17 cellular contexts compared by ENCODE assay signal in the genomic region with DNA sequence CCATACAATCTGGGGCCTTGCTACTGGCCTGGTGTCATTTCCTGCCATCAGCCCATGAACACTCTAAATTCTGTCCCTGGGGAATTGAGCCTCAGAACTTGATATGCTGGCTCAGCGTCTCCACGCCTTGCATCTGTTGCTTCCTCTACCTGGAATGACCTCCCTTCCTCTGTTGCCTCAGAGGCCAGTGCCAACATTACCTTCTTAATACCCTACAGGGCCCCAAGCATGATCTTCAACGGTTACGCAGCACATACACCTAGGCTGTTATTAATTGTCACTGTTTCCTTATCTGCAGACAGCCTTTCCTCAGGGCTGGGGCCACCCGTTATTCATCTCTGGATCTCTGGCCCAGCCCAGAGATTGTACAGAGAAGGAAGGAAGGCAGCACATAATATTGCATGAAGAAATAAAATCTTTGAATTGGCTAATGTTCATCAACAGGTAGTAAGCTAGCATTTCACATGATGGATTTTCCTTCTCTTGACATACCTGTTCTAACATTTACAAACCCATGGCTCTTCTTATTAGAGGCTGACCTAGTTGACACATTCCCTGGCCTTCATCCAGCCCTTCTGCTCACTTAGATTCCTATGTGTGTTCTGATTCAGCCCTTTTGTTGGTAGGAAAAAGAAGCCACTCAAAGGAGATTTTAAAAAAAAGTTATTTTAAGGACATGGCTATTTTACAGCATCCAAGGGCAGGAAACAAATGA. TPM values are rescaled to one million over a fixed set of nuclear protein-coding genes. Genes with fewer than 3 reads are reported as not detected.
DNase-seq lines count a peak whose midpoint lies in the region.
"Had no signal": no experiment of that assay in that cellular context is flagged by ENCODE, and none has a peak within 500 bp of the region (broad histone marks: within the 10 kb centered on the region; RNA-seq: fewer than 3 reads in every experiment).

No MANE protein-coding gene starts in this region.

- peak; percentile 48 for DNase-seq in activated CD4-positive, alpha-beta T cell treated with anti-CD3 and anti-CD28 coated beads, Interleukin-2, amount 10 ng/mL, durations not matched to agents 24 days and 14 days
- no peak for DNase-seq in activated CD4-positive, alpha-beta T cell treated with anti-CD3 and anti-CD28 coated beads, Interleukin-2, amount 50 U/mL, for 1 hour
- peak; percentile 46 for DNase-seq in RPMI8226
- peak; percentile 16 for DNase-seq in epithelial cell of prostate (ENCODE audit: low read depth, low spot score)
- no peak for DNase-seq in activated T-helper 2 cell treated with anti-CD3 and anti-CD28 coated beads, Interferon-gamma antibody, Interleukin-2, Interleukin-4, amounts not matched to agents 10 μg/mL and 5 μg/mL and 100 μg/mL, durations not matched to agents 14 hours and 24 hours and 36 hours (ENCODE audit: low spot score)
- DNase-seq in effector CD8-positive, alpha-beta T cell (lab: John Stamatoyannopoulos, UW) = no peak
- DNase-seq in CD1c-positive myeloid dendritic cell (ENCODE audit: extremely low spot score) = no peak
- no peak for DNase-seq in activated CD4-positive, alpha-beta T cell treated with anti-CD3 and anti-CD28 coated beads, Interleukin-2, amount 50 U/mL, for 4 hours
- DNase-seq: activated CD8-positive, alpha-beta T cell treated with anti-CD3 and anti-CD28 coated beads for 36 hours; activated naive CD4-positive, alpha-beta T cell treated with anti-CD3 and anti-CD28 coated beads for 36 hours; colonic mucosa; DND-41; GOT3; NCI-H1105; psoas muscle; stimulated activated CD4-positive, alpha-beta T cell treated with anti-CD3 and anti-CD28 coated beads, Interleukin-2, amount 100 ng/mL, for 24 hours; T-helper 2 cell had no signal

- no peaks in the 10 kb centered on the region for H3K36me3 Mint-ChIP-seq in activated CD4-positive, alpha-beta T cell treated with anti-CD3 and anti-CD28 coated beads, Interleukin-2, amount 10 ng/mL, durations not matched to agents 24 days and 14 days (ENCODE audit: low read depth)
- no peaks in the 10 kb centered on the region for H3K36me3 Mint-ChIP-seq in activated T-helper 2 cell treated with anti-CD3 and anti-CD28 coated beads, Interferon-gamma antibody, Interleukin-2, Interleukin-4, amounts not matched to agents 10 μg/mL and 5 μg/mL and 100 μg/mL, durations not matched to agents 14 hours and 24 hours and 36 hours (ENCODE audit: low read depth)

- H3K27me3 Mint-ChIP-seq in activated CD4-positive, alpha-beta T cell treated with anti-CD3 and anti-CD28 coated beads, Interleukin-2, amount 10 ng/mL, durations not matched to agents 24 days and 14 days = peaks cover 54% of the 10 kb centered on the region
- peaks cover 67% of the 10 kb centered on the region for H3K27me3 Mint-ChIP-seq in activated T-helper 2 cell treated with anti-CD3 and anti-CD28 coated beads, Interferon-gamma antibody, Interleukin-2, Interleukin-4, amounts not matched to agents 10 μg/mL and 5 μg/mL and 100 μg/mL, durations not matched to agents 14 hours and 24 hours and 36 hours (ENCODE audit: low read depth)

- H3K4me3 Mint-ChIP-seq in activated CD4-positive, alpha-beta T cell treated with anti-CD3 and anti-CD28 coated beads, Interleukin-2, amount 10 ng/mL, durations not matched to agents 24 days and 14 days = no peak overlapping the region
- no peak overlapping the region for H3K4me3 Mint-ChIP-seq in activated T-helper 2 cell treated with anti-CD3 and anti-CD28 coated beads, Interferon-gamma antibody, Interleukin-2, Interleukin-4, amounts not matched to agents 10 μg/mL and 5 μg/mL and 100 μg/mL, durations not matched to agents 14 hours and 24 hours and 36 hours (ENCODE audit: low read depth)
- H3K4me3 Mint-ChIP-seq: activated CD8-positive, alpha-beta T cell treated with anti-CD3 and anti-CD28 coated beads for 36 hours; activated naive CD4-positive, alpha-beta T cell treated with anti-CD3 and anti-CD28 coated beads for 36 hours had no signal

- no peaks in the 10 kb centered on the region for H3K9me3 Mint-ChIP-seq in activated CD4-positive, alpha-beta T cell treated with anti-CD3 and anti-CD28 coated beads, Interleukin-2, amount 10 ng/mL, durations not matched to agents 24 days and 14 days
- H3K9me3 Mint-ChIP-seq in activated T-helper 2 cell treated with anti-CD3 and anti-CD28 coated beads, Interferon-gamma antibody, Interleukin-2, Interleukin-4, amounts not matched to agents 10 μg/mL and 5 μg/mL and 100 μg/mL, durations not matched to agents 14 hours and 24 hours and 36 hours = no peaks in the 10 kb centered on the region
- H3K9me3 Mint-ChIP-seq: activated CD8-positive, alpha-beta T cell treated with anti-CD3 and anti-CD28 coated beads for 36 hours; activated naive CD4-positive, alpha-beta T cell treated with anti-CD3 and anti-CD28 coated beads for 36 hours had no signal

- intact Hi-C loops in activated CD4-positive, alpha-beta T cell treated with anti-CD3 and anti-CD28 coated beads, Interleukin-2, amount 10 ng/mL, durations not matched to agents 24 days and 14 days (cut with micrococcal nuclease) = no loop called here
- intact Hi-C loops in activated T-helper 2 cell treated with anti-CD3 and anti-CD28 coated beads, Interferon-gamma antibody, Interleukin-2, Interleukin-4, amounts not matched to agents 10 μg/mL and 5 μg/mL and 100 μg/mL, durations not matched to agents 14 hours and 24 hours and 36 hours (cut with micrococcal nuclease) = loop anchor here (10.0 kb wide), 2 partner anchors 122 to 1708 kb away; no protein-coding TSS in a partner anchor

- no peaks in the 10 kb centered on the region for H3K4me1 Mint-ChIP-seq in activated CD4-positive, alpha-beta T cell treated with anti-CD3 and anti-CD28 coated beads, Interleukin-2, amount 10 ng/mL, durations not matched to agents 24 days and 14 days
- H3K4me1 Mint-ChIP-seq in activated T-helper 2 cell treated with anti-CD3 and anti-CD28 coated beads, Interferon-gamma antibody, Interleukin-2, Interleukin-4, amounts not matched to agents 10 μg/mL and 5 μg/mL and 100 μg/mL, durations not matched to agents 14 hours and 24 hours and 36 hours (ENCODE audit: low read depth) = peaks cover 6% of the 10 kb centered on the region

- H3K27ac ChIP-seq in epithelial cell of prostate = no peak overlapping the region
- H3K27ac ChIP-seq: colonic mucosa, psoas muscle had no signal

- no peak overlapping the region for H3K27ac Mint-ChIP-seq in activated CD4-positive, alpha-beta T cell treated with anti-CD3 and anti-CD28 coated beads, Interleukin-2, amount 10 ng/mL, durations not matched to agents 24 days and 14 days
- H3K27ac Mint-ChIP-seq in activated T-helper 2 cell treated with anti-CD3 and anti-CD28 coated beads, Interferon-gamma antibody, Interleukin-2, Interleukin-4, amounts not matched to agents 10 μg/mL and 5 μg/mL and 100 μg/mL, durations not matched to agents 14 hours and 24 hours and 36 hours = no peak overlapping the region
- H3K27ac Mint-ChIP-seq: activated CD8-positive, alpha-beta T cell treated with anti-CD3 and anti-CD28 coated beads for 36 hours; activated naive CD4-positive, alpha-beta T cell treated with anti-CD3 and anti-CD28 coated beads for 36 hours had no signal

RNA-seq across cellular contexts. Expression of a gene that starts 8.4 kb away (rescaled TPM):
- not detected in 2 replicates for total RNA-seq in activated CD4-positive, alpha-beta T cell treated with anti-CD3 and anti-CD28 coated beads, Interleukin-2, amount 10 ng/mL, durations not matched to agents 24 days and 14 days
- total RNA-seq in activated T-helper 2 cell treated with anti-CD3 and anti-CD28 coated beads, Interferon-gamma antibody, Interleukin-2, Interleukin-4, amounts not matched to agents 10 μg/mL and 5 μg/mL and 100 μg/mL, durations not matched to agents 14 hours and 24 hours and 36 hours = not detected in 2 replicates
- total RNA-seq: activated CD8-positive, alpha-beta T cell treated with anti-CD3 and anti-CD28 coated beads for 36 hours; activated naive CD4-positive, alpha-beta T cell treated with anti-CD3 and anti-CD28 coated beads for 36 hours; colonic mucosa had no signal

Comparison
In these comparisons a context has a peak if more than half of its experiments do, and no peak if none do; other contexts are left out.
1. DNase-seq: peak in activated CD4-positive, alpha-beta T cell treated with anti-CD3 and anti-CD28 coated beads, Interleukin-2, amount 10 ng/mL, durations not matched to agents 24 days and 14 days (single experiment), RPMI8226 (single experiment) and epithelial cell of prostate (single experiment); none in activated CD4-positive, alpha-beta T cell treated with anti-CD3 and anti-CD28 coated beads, Interleukin-2, amount 50 U/mL, for 1 hour (single experiment), activated T-helper 2 cell treated with anti-CD3 and anti-CD28 coated beads, Interferon-gamma antibody, Interleukin-2, Interleukin-4, amounts not matched to agents 10 μg/mL and 5 μg/mL and 100 μg/mL, durations not matched to agents 14 hours and 24 hours and 36 hours (single experiment), effector CD8-positive, alpha-beta T cell (single experiment), CD1c-positive myeloid dendritic cell (single experiment) and activated CD4-positive, alpha-beta T cell treated with anti-CD3 and anti-CD28 coated beads, Interleukin-2, amount 50 U/mL, for 4 hours (0 of 2).